ENCODE assay signal across 12 cellular contexts in genomic region chr9:98501776-98502175, GRCh38.
"Had no signal": no experiment of that assay in that cellular context is flagged by ENCODE, and none has a peak within 500 bp of the region (broad histone marks: within the 10 kb centered on the region; RNA-seq: fewer than 3 reads in every experiment).

No MANE protein-coding gene starts in this region.

- DNase-seq: activated CD4-positive, alpha-beta T cell treated with anti-CD3 and anti-CD28 coated beads, Interleukin-2, amount 50 U/mL, for 48 hours; activated CD4-positive, CD25-positive, alpha-beta regulatory T cell treated with anti-CD3 and anti-CD28 coated beads, Interleukin-2, amount 50 U/mL, for 72 hours; activated naive CD8-positive, alpha-beta T cell treated with anti-CD3 and anti-CD28 coated beads, Interleukin-2, amount 50 U/mL, for 24 hours; effector memory CD8-positive, alpha-beta T cell; hypothalamus; SJCRH30; stimulated activated CD4-positive, alpha-beta T cell treated with anti-CD3 and anti-CD28 coated beads, Interleukin-4, amount 100 ng/mL, for 1 hour; stomach; SW 1271; T-helper 9 cell had no signal

- H3K27ac ChIP-seq: SJCRH30, stomach, thoracic aorta had no signal

- H3K4me3 ChIP-seq: SJCRH30, stomach, thoracic aorta had no signal

- H3K9me3 ChIP-seq: stomach, thoracic aorta had no signal

- H3K4me1 Mint-ChIP-seq: activated naive CD8-positive, alpha-beta T cell treated with anti-CD3 and anti-CD28 coated beads, Interleukin-2, amount 50 U/mL, for 24 hours had no signal

- H3K36me3 ChIP-seq: SJCRH30, stomach, thoracic aorta had no signal

- H3K4me3 Mint-ChIP-seq: activated naive CD8-positive, alpha-beta T cell treated with anti-CD3 and anti-CD28 coated beads, Interleukin-2, amount 50 U/mL, for 24 hours; effector memory CD8-positive, alpha-beta T cell; neural crest cell had no signal

- H3K4me1 ChIP-seq: SJCRH30, stomach had no signal

- H3K9me3 Mint-ChIP-seq: activated naive CD8-positive, alpha-beta T cell treated with anti-CD3 and anti-CD28 coated beads, Interleukin-2, amount 50 U/mL, for 24 hours; effector memory CD8-positive, alpha-beta T cell; neural crest cell had no signal

- H3K27ac Mint-ChIP-seq: activated naive CD8-positive, alpha-beta T cell treated with anti-CD3 and anti-CD28 coated beads, Interleukin-2, amount 50 U/mL, for 24 hours; effector memory CD8-positive, alpha-beta T cell had no signal

- ATAC-seq: activated naive CD8-positive, alpha-beta T cell treated with anti-CD3 and anti-CD28 coated beads, Interleukin-2, amount 50 U/mL, for 24 hours; effector memory CD8-positive, alpha-beta T cell had no signal
